In the genomic region with DNA sequence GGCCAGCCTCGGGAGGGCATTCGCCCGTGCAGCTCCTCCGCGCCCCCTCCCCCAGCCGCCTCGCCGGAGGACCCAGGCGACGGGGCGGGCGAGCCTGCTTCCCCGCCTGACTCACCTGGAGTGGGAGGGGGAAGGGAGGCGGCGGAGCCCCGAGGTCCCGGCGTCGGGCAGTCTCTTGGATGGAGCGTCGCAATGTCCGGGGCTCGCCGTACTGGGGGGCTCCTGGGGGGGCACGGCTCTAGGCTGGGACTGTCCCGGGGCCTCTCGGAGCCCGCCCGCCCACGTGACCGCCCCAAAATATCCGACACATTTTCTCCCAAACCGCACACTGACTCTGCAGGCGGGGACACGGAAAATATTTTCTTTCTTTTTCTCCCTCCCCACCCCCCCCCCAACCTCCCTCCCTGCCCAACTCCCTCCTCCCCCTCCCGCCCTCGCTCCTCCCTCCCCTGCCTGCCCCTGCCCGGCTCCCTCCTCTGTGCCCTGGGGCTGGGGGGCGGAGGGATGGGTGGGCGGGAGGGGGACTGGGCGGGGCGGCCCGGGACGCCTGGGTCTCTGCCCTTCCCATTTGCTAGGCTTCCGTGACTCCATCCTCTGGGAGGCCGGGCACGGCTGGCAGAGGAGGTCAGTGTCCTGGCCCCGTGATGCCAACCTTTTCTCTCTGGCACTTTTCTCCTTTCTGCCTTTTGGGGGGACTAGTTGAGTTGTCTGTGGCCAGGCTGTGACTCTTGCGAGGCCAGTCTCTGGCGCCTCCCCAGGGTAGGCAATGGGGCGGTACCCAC, we compare ENCODE assay signal across 8 cellular contexts. TPM values are rescaled to one million over a fixed set of nuclear protein-coding genes. Genes with fewer than 3 reads are reported as not detected.
DNase-seq lines count a peak whose midpoint lies in the region; ATAC-seq, FAIRE-seq and TF ChIP-seq lines count a peak whose summit lies in the region.

A gene (minus strand): TSS at position 351 of the 782 bp plus-strand sequence. CDS start 4,664 bp downstream, outside the sequence.

- intact Hi-C loops in cardiac septum (cut with DNase I) = no loop called here
- intact Hi-C loops in psoas muscle (cut with DNase I) = no loop called here

- TF ChIP-seq CTCF in A549 (IDR thresholded peaks at IDR 0.05) = no peak
- TF ChIP-seq CTCF in psoas muscle (IDR thresholded peaks at IDR 0.05) = no peak

- H3K36me3 ChIP-seq in adipocyte (ENCODE audit: control insufficient read depth, insufficient read depth, low read length, severe bottlenecking) = no peaks in the 10 kb centered on the region
- H3K36me3 ChIP-seq in psoas muscle (ENCODE audit: insufficient read depth in 1 of 2, low read depth in 1 of 2) = no peaks in the 10 kb centered on the region

- H3K4me3 ChIP-seq in A549 = peak within 1 kb of the TSS; percentile 69
- H3K4me3 ChIP-seq in adipocyte (ENCODE audit: low read length) = peak within 1 kb of the TSS; percentile 80
- peak within 1 kb of the TSS; percentile 69 for H3K4me3 ChIP-seq in psoas muscle

- H3K4me2 ChIP-seq in A549 = peak within 1 kb of the TSS; percentile 97

- H3K27ac ChIP-seq in A549 = peak within 1 kb of the TSS; percentile 84 to 92
- H3K27ac ChIP-seq in psoas muscle = peak within 1 kb of the TSS; percentile 23

- no peak for TF ChIP-seq EP300 in A549 (IDR thresholded peaks at IDR 0.05)

- CTCF ChIA-PET in A549 (lab: Yijun Ruan, JAX) = interaction anchor here (1.0 to 1.4 kb wide), 3 partner anchors 10 to 50 kb away, joined by 3 to 4 read pairs (median 3); a partner anchor contains a TSS

- no peak for TF ChIP-seq RAD21 in A549 (conservative IDR thresholded peaks at IDR 0.05 in 1 of 2, IDR thresholded peaks at IDR 0.05 in 1 of 2)

- 4% methylated on average over 31 of the region's 51 CpGs for WGBS in A549 (ENCODE audit: missing lambda C conversion rate)
- 1 to 2% (median 2%) methylated on average over 37 to 50 of the region's 51 CpGs for WGBS in psoas muscle, 3 donors

- H3K9ac ChIP-seq in adipocyte (ENCODE audit: low read length) = peak within 1 kb of the TSS; percentile 85

- no peak for FAIRE-seq in A549 (lab: Jason Lieb, UNC)

- H3K27me3 ChIP-seq in adipocyte (replicated peaks; ENCODE audit: control insufficient read depth, insufficient read depth, low read length) = no peaks in the 10 kb centered on the region
- H3K27me3 ChIP-seq in psoas muscle (ENCODE audit: insufficient read depth in 3 of 3, low read length in 2 of 3) = peaks cover 0 to 34% (median 5%) of the 10 kb centered on the region in 3 donors

- ATAC-seq in A549 (peak; percentile 80 to 88), SK-N-SH treated with all-trans-retinoic acid at 6 μM for 48 hours (peak; percentile 83), psoas muscle (peak; percentile 43 to 68 (median 48)), HG02852 (IDR thresholded peaks at IDR 0.05; ENCODE audit: unreplicated experiment) (no peak)

- H3K4me1 ChIP-seq in A549 (peaks cover 36% of the 10 kb centered on the region), adipocyte (ENCODE audit: control insufficient read depth, insufficient read depth, low read length) (peaks cover 24% of the 10 kb centered on the region), psoas muscle (peaks cover 8% of the 10 kb centered on the region)

- POLR2A ChIA-PET in A549 (lab: Yijun Ruan, JAX) = no interaction called here

- H3K9me3 ChIP-seq in A549 (no peaks in the 10 kb centered on the region), adipocyte (ENCODE audit: control insufficient read depth, low read length) (no peaks in the 10 kb centered on the region), psoas muscle (no peaks in the 10 kb centered on the region)

- peak; percentile 76 to 87 for DNase-seq in A549 (ENCODE audit: low read depth in 1 of 2, low spot score in 1 of 2)
- peak; percentile 38 for DNase-seq in GOT3 (lab: John Stamatoyannopoulos, UW)
- peak; percentile 88 for DNase-seq in adipocyte (ENCODE audit: low read depth)
- DNase-seq in cardiac septum (ENCODE audit: low spot score) = no peak
- DNase-seq in psoas muscle = peak; percentile 62 to 65
- DNase-seq in COLO829 (ENCODE audit: low spot score) = no peak

- TF ChIP-seq POLR2A in A549 (IDR thresholded peaks at IDR 0.05; ENCODE audit: low read length) = peak; percentile 19; the same call in 1 of the 2 replicates

TF ChIP-seq in A549, 52 proteins besides CTCF, POLR2A, EP300 and RAD21 (continues in another document):
- TF ChIP-seq, protein P1, sequence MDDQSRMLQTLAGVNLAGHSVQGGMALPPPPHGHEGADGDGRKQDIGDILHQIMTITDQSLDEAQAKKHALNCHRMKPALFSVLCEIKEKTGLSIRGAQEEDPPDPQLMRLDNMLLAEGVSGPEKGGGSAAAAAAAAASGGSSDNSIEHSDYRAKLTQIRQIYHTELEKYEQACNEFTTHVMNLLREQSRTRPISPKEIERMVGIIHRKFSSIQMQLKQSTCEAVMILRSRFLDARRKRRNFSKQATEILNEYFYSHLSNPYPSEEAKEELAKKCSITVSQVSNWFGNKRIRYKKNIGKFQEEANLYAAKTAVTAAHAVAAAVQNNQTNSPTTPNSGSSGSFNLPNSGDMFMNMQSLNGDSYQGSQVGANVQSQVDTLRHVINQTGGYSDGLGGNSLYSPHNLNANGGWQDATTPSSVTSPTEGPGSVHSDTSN (IDR thresholded peaks at IDR 0.05) = peak; percentile 45
- TF ChIP-seq, protein P2, sequence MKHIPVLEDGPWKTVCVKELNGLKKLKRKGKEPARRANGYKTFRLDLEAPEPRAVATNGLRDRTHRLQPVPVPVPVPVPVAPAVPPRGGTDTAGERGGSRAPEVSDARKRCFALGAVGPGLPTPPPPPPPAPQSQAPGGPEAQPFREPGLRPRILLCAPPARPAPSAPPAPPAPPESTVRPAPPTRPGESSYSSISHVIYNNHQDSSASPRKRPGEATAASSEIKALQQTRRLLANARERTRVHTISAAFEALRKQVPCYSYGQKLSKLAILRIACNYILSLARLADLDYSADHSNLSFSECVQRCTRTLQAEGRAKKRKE (CRISPR knock-in tag; IDR thresholded peaks at IDR 0.05; ENCODE audit: low read depth) = no peak
- TF ChIP-seq, protein P3, sequence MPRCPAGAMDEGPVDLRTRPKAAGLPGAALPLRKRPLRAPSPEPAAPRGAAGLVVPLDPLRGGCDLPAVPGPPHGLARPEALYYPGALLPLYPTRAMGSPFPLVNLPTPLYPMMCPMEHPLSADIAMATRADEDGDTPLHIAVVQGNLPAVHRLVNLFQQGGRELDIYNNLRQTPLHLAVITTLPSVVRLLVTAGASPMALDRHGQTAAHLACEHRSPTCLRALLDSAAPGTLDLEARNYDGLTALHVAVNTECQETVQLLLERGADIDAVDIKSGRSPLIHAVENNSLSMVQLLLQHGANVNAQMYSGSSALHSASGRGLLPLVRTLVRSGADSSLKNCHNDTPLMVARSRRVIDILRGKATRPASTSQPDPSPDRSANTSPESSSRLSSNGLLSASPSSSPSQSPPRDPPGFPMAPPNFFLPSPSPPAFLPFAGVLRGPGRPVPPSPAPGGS (IDR thresholded peaks at IDR 0.05) = no peak
- TF ChIP-seq FOSL2 (IDR thresholded peaks at IDR 0.05) (0 out of 2 replicates have a peak, but pooled peaks have one; percentile 10), FOSL2 (CRISPR knock-in tag; IDR thresholded peaks at IDR 0.05) (peak; percentile 70), SMC3 (IDR thresholded peaks at IDR 0.05) (0 out of 3 replicates have a peak, but pooled peaks have one; percentile 6)

TF ChIP-seq in SK-N-SH treated with all-trans-retinoic acid at 6 μM for 48 hours, 23 proteins besides CTCF, POLR2A, EP300 and RAD21:
- TF ChIP-seq, protein P4, sequence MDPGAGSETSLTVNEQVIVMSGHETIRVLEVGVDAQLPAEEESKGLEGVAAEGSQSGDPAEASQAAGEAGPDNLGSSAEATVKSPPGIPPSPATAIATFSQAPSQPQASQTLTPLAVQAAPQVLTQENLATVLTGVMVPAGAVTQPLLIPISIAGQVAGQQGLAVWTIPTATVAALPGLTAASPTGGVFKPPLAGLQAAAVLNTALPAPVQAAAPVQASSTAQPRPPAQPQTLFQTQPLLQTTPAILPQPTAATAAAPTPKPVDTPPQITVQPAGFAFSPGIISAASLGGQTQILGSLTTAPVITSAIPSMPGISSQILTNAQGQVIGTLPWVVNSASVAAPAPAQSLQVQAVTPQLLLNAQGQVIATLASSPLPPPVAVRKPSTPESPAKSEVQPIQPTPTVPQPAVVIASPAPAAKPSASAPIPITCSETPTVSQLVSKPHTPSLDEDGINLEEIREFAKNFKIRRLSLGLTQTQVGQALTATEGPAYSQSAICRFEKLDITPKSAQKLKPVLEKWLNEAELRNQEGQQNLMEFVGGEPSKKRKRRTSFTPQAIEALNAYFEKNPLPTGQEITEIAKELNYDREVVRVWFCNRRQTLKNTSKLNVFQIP (CRISPR knock-in tag; IDR thresholded peaks at IDR 0.05; ENCODE audit: borderline replicate concordance, low read depth) = no peak
- TF ChIP-seq ISL1 (CRISPR knock-in tag; IDR thresholded peaks at IDR 0.05) = no peak
- TF ChIP-seq, protein P5, sequence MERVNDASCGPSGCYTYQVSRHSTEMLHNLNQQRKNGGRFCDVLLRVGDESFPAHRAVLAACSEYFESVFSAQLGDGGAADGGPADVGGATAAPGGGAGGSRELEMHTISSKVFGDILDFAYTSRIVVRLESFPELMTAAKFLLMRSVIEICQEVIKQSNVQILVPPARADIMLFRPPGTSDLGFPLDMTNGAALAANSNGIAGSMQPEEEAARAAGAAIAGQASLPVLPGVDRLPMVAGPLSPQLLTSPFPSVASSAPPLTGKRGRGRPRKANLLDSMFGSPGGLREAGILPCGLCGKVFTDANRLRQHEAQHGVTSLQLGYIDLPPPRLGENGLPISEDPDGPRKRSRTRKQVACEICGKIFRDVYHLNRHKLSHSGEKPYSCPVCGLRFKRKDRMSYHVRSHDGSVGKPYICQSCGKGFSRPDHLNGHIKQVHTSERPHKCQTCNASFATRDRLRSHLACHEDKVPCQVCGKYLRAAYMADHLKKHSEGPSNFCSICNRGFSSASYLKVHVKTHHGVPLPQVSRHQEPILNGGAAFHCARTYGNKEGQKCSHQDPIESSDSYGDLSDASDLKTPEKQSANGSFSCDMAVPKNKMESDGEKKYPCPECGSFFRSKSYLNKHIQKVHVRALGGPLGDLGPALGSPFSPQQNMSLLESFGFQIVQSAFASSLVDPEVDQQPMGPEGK (CRISPR knock-in tag; IDR thresholded peaks at IDR 0.05; ENCODE audit: borderline replicate concordance) = peak; percentile 88; the same call in 1 of the 2 replicates
- TF ChIP-seq ZNF565 (CRISPR knock-in tag; conservative IDR thresholded peaks at IDR 0.05; ENCODE audit: low read depth) = no peak

RNA-seq across cellular contexts. Expression of the gene that starts here (rescaled TPM):
- polyA plus RNA-seq in A549 (2011; rRNA removed) = 15.6 and 19.0 TPM in 2 replicates
- 31.6 and 42.1 TPM in 2 replicates for polyA plus RNA-seq in A549 (2012; cell fraction: cytosol; rRNA removed)
- polyA plus RNA-seq in A549 (2012; cell fraction: nucleus; rRNA removed) = 50.0 and 54.4 TPM in 2 replicates
- 16.4 to 17.7 TPM (median 17.2 TPM) in 3 replicates for polyA plus RNA-seq in A549 (2017; fragmentation: RNase III; extraction: RNeasy Plus Mini Kit Qiagen cat#74134 plus additional on column Dnase treatment)
- 23.8 and 24.1 TPM in 2 replicates for polyA minus RNA-seq in A549 (2011; rRNA and poly(A)+ RNA removed)
- 21.2 TPM for total RNA-seq in cardiac septum
- total RNA-seq in psoas muscle = 10 to 100 TPM in 1 of 4 donors, 1 to 10 TPM in 3; 5.0 to 10.7 (median 6.2) TPM
- polyA plus RNA-seq in psoas muscle = 10 to 100 TPM in 1 of 3 donors, 1 to 10 TPM in 2; 3.7 to 10.8 (median 8.2) TPM

Comparison
In these comparisons a context has a peak if more than half of its experiments do, and no peak if none do; other contexts are left out.
1. DNase-seq: peak in A549 (2 of 2), GOT3 (single experiment), adipocyte (single experiment) and psoas muscle (2 of 2); none in cardiac septum (single experiment) and COLO829 (single experiment).
2. Peak in every context shown above with its lines, with median percentiles within 50 percentile points of each other: H3K4me3 ChIP-seq.